ENCODE assay signal across 1 cellular context in genomic region chr15:74788042-74788715, GRCh38.
TF ChIP-seq lines count a peak whose summit lies in the region.

No MANE protein-coding gene starts in this region.

TF ChIP-seq in SK-N-SH treated with all-trans-retinoic acid at 6 μM for 48 hours, 23 proteins besides CTCF, POLR2A, EP300 and RAD21 (continued from another document):
- TF ChIP-seq CSRNP3 (CRISPR knock-in tag; IDR thresholded peaks at IDR 0.05) (no peak), ZNF8 (CRISPR knock-in tag; IDR thresholded peaks at IDR 0.05) (no peak), ISL1 (CRISPR knock-in tag; IDR thresholded peaks at IDR 0.05) (no peak), OSR1 (CRISPR knock-in tag; IDR thresholded peaks at IDR 0.05) (no peak), TSHZ2 (CRISPR knock-in tag; IDR thresholded peaks at IDR 0.05) (no peak), GLIS3 (CRISPR knock-in tag; IDR thresholded peaks at IDR 0.05) (no peak)
TF ChIP-seq in SK-N-SH treated with all-trans-retinoic acid at 6 μM for 48 hours: peak in this region for 0.
